ENCODE assay signal across 17 cellular contexts in genomic region chr6:148293181-148293995, GRCh38. TPM values are rescaled to one million over a fixed set of nuclear protein-coding genes. Genes with fewer than 3 reads are reported as not detected.
DNase-seq lines count a peak whose midpoint lies in the region; ATAC-seq and TF ChIP-seq lines count a peak whose summit lies in the region.
"Had no signal": no experiment of that assay in that cellular context is flagged by ENCODE, and none has a peak within 500 bp of the region (broad histone marks: within the 10 kb centered on the region; RNA-seq: fewer than 3 reads in every experiment).

No MANE protein-coding gene starts in this region.

- TF ChIP-seq CTCF in gastroesophageal sphincter (IDR thresholded peaks at IDR 0.05) (no peak), tibial artery (IDR thresholded peaks at IDR 0.05) (no peak)

- intact Hi-C loops in tibial artery (cut with DNase I; ENCODE audit: low total_unique reads) = no loop called here

- H3K4me3 ChIP-seq in gastroesophageal sphincter (no peak overlapping the region), tibial artery (no peak overlapping the region)
- H3K4me3 ChIP-seq: suprapubic skin had no signal

- H3K9me3 ChIP-seq in gastroesophageal sphincter (no peaks in the 10 kb centered on the region), tibial artery (no peaks in the 10 kb centered on the region)
- H3K9me3 ChIP-seq: Caco-2, suprapubic skin had no signal

- no peak for TF ChIP-seq EP300 in gastroesophageal sphincter (IDR thresholded peaks at IDR 0.05)

- H3K4me1 ChIP-seq in gastroesophageal sphincter = peaks cover 0 to 17% (median 5%) of the 10 kb centered on the region in 3 donors
- peaks cover 3 to 28% (median 13%) of the 10 kb centered on the region in 4 donors for H3K4me1 ChIP-seq in tibial artery
- H3K4me1 ChIP-seq: suprapubic skin had no signal

- peak; percentile 90 for DNase-seq in myocyte (ENCODE audit: low read depth)
- DNase-seq in superior temporal gyrus (ENCODE audit: extremely low spot score) = peak; percentile 64
- DNase-seq in tibial artery = no peak
- no peak for DNase-seq in GF-D8 (lab: John Stamatoyannopoulos, UW)
- no peak for DNase-seq in kidney tubule cell (ENCODE audit: low spot score)
- DNase-seq: activated CD4-positive, alpha-beta T cell treated with anti-CD3 and anti-CD28 coated beads for 1 hour; Caco-2; EL; NCI-H1048; NCI-H2081; nephron progenitor cell; PC-3; stimulated activated CD4-positive, alpha-beta T cell treated with anti-CD3 and anti-CD28 coated beads, Interleukin-2, amount 100 ng/mL, for 24 hours; T1000 had no signal

- H3K36me3 ChIP-seq in gastroesophageal sphincter = no peaks in the 10 kb centered on the region
- H3K36me3 ChIP-seq in tibial artery = no peaks in the 10 kb centered on the region
- H3K36me3 ChIP-seq: suprapubic skin had no signal

- H3K27ac ChIP-seq in angular gyrus (ENCODE audit: low read depth, low read length) = peak overlapping the region; percentile 83
- peak overlapping the region in 1 of 4 donors; percentile 14 for H3K27ac ChIP-seq in gastroesophageal sphincter
- peak overlapping the region in 1 of 2 donors; percentile 47 for H3K27ac ChIP-seq in tibial artery
- H3K27ac ChIP-seq: suprapubic skin had no signal

- TF ChIP-seq POLR2A in gastroesophageal sphincter (IDR thresholded peaks at IDR 0.05) = no peak

- H3K27me3 ChIP-seq in gastroesophageal sphincter (no peaks in the 10 kb centered on the region), tibial artery (no peaks in the 10 kb centered on the region)
- H3K27me3 ChIP-seq: suprapubic skin had no signal

- 0 to 25% methylated on average over 2 to 5 of the region's 9 CpGs for WGBS in gastroesophageal sphincter (ENCODE audit: low coverage in 1 of 2), 2 donors

- peak; percentile 39 for ATAC-seq in gastroesophageal sphincter
- ATAC-seq: PC-3 had no signal

RNA-seq across cellular contexts. Expression of gene SASH1, which starts 49.2 kb away (rescaled TPM):
- total RNA-seq in gastroesophageal sphincter (10 to 100 TPM; 48.9 to 78.9 (median 64.6) TPM), myocyte (23.9 and 39.4 TPM in 2 replicates)
- 13.3 TPM for polyA plus RNA-seq in myocyte (2012)

Comparison
In these comparisons a context has a peak if more than half of its experiments do, and no peak if none do; other contexts are left out.
1. DNase-seq: peak in myocyte (single experiment) and superior temporal gyrus (single experiment); none in tibial artery (0 of 2), GF-D8 (single experiment) and kidney tubule cell (single experiment).